Comparison of ENCODE assay signal across 27 cellular contexts in the genomic region with DNA sequence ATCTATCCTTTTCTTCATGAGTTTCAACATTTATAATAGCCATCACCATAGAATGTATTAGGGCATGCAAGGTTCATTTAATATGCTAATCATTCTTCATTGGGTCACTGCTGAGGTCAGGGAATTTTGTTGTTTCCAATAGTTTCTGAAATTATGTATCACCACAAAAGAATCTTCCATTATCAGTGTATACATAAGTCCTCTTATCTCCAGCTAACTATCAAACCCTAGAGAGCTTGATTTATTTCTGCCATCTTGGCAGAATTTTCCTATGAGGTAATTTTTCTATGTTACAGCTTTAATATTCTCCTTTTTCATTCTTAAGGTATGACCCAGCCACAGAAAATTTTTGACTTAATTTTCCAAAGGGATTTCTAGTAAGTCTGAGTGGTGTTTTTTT.
"Had no signal": no experiment of that assay in that cellular context is flagged by ENCODE, and none has a peak within 500 bp of the region (broad histone marks: within the 10 kb centered on the region; RNA-seq: fewer than 3 reads in every experiment).

No MANE protein-coding gene starts in this region.

- H3K27me3 ChIP-seq: body of pancreas, colonic mucosa, dorsolateral prefrontal cortex, foreskin keratinocyte, gastrocnemius medialis had no signal

- DNase-seq: activated CD4-positive, alpha-beta memory T cell treated with anti-CD3 and anti-CD28 coated beads, Interleukin-2, amount 10 ng/mL, durations not matched to agents 7 days and 5 days; activated CD4-positive, alpha-beta T cell treated with anti-CD3 and anti-CD28 coated beads for 4 hours; activated CD4-positive, alpha-beta T cell treated with anti-CD3 and anti-CD28 coated beads, Interleukin-2, amount 10 ng/mL, durations not matched to agents 7 days and 5 days; activated CD4-positive, alpha-beta T cell treated with anti-CD3 and anti-CD28 coated beads, Interleukin-2, amount 50 U/mL, for 4 hours; activated CD4-positive, CD25-positive, alpha-beta regulatory T cell; activated CD4-positive, CD25-positive, alpha-beta regulatory T cell treated with anti-CD3 and anti-CD28 coated beads, Interleukin-2, amount 50 U/mL, for 72 hours; activated CD8-positive, alpha-beta memory T cell treated with anti-CD3 and anti-CD28 coated beads, Interleukin-2, amount 50 U/mL, for 48 hours; activated gamma-delta T cell; activated naive CD4-positive, alpha-beta T cell; activated naive CD4-positive, alpha-beta T cell treated with anti-CD3 and anti-CD28 coated beads, Interleukin-2, amount 10 ng/mL, durations not matched to agents 7 days and 5 days; activated naive CD8-positive, alpha-beta T cell treated with anti-CD3 and anti-CD28 coated beads, Interleukin-2, amount 10 ng/mL, durations not matched to agents 7 days and 5 days; activated T-cell treated with anti-CD3 and anti-CD28 coated beads for 4 hours; activated T-cell treated with anti-CD3 and anti-CD28 coated beads, Interleukin-2, amount 50 U/mL, for 24 hours; activated T-cell treated with anti-CD3 and anti-CD28 coated beads, Interleukin-2, amount 50 U/mL, for 72 hours; amniotic stem cell; anterior cingulate cortex; body of pancreas; central memory CD4-positive, alpha-beta T cell; cerebellar nuclear complex; colonic mucosa; dorsolateral prefrontal cortex; effector memory CD4-positive, alpha-beta T cell; endodermal cell; foreskin keratinocyte; gastrocnemius medialis; glutamatergic neuron; T-helper 2 cell had no signal

- H3K4me1 ChIP-seq: body of pancreas, colonic mucosa, foreskin keratinocyte, gastrocnemius medialis had no signal

- H3K4me3 ChIP-seq: body of pancreas, colonic mucosa, dorsolateral prefrontal cortex, gastrocnemius medialis had no signal

- H3K9me3 ChIP-seq: body of pancreas, colonic mucosa, gastrocnemius medialis had no signal

- H3K36me3 ChIP-seq: colonic mucosa, gastrocnemius medialis had no signal
